ENCODE assay signal across 8 cellular contexts in genomic region chr6:89940225-89941027, GRCh38. TPM values are rescaled to one million over a fixed set of nuclear protein-coding genes. Genes with fewer than 3 reads are reported as not detected.
DNase-seq lines count a peak whose midpoint lies in the region; ATAC-seq and FAIRE-seq lines count a peak whose summit lies in the region.

No MANE protein-coding gene starts in this region.

- peak; percentile 95 for FAIRE-seq in A204.1 (lab: Jason Lieb, UNC)

- peak; percentile 45 for DNase-seq in NCI-H446 treated with DMSO at 0.1 percent for 48 hours (lab: John Stamatoyannopoulos, UW)
- DNase-seq in activated CD4-positive, alpha-beta T cell treated with anti-CD3 and anti-CD28 coated beads for 1 hour: peak; percentile 55
- DNase-seq in cerebellum (ENCODE audit: low spot score): peak; percentile 82
- DNase-seq in left colon: peak; percentile 53 to 73
- DNase-seq in stimulated activated CD4-positive, alpha-beta T cell treated with anti-CD3 and anti-CD28 coated beads, TNF-alpha, amount 100 ng/mL, for 1 hour (ENCODE audit: low read depth in 3 of 3, low spot score in 1 of 3): peak; percentile 23 to 45 (median 31)

- intact Hi-C loops in left colon (cut with DNase I, micrococcal nuclease): loop anchor here in 1 of 2 donors (5.0 kb wide), 1 partner anchor 537 kb away; no protein-coding TSS in a partner anchor

- ATAC-seq in GM18508 (IDR thresholded peaks at IDR 0.05; ENCODE audit: insufficient read depth, unreplicated experiment) (peak; percentile 63), HG03159 (IDR thresholded peaks at IDR 0.05; ENCODE audit: unreplicated experiment) (peak; percentile 82), left colon (peak; percentile 97)

RNA-seq across cellular contexts. Expression of gene GJA10, which starts 46.2 kb away (rescaled TPM):
- total RNA-seq in cerebellum: not detected
- not detected for total RNA-seq in left colon

Comparison
In these comparisons a context has a peak if more than half of its experiments do, and no peak if none do; other contexts are left out.
1. Peak in every context shown above with its lines: DNase-seq and ATAC-seq.
2. DNase-seq: peak in every context shown above with its lines; median percentile 82 in cerebellum; 63 in left colon; 55 in activated CD4-positive, alpha-beta T cell treated with anti-CD3 and anti-CD28 coated beads for 1 hour; 45 in NCI-H446 treated with DMSO at 0.1 percent for 48 hours; 31 in stimulated activated CD4-positive, alpha-beta T cell treated with anti-CD3 and anti-CD28 coated beads, TNF-alpha, amount 100 ng/mL, for 1 hour.